ENCODE assay signal across 9 cellular contexts in genomic region chrX:132480581-132481203, GRCh38. TPM values are rescaled to one million over a fixed set of nuclear protein-coding genes. Genes with fewer than 3 reads are reported as not detected.
A peak's percentile ranks its signal among the peaks of the same experiment; 100 is the strongest.
DNase-seq lines count a peak whose midpoint lies in the region; ATAC-seq and TF ChIP-seq lines count a peak whose summit lies in the region.
"Had no signal": no experiment of that assay in that cellular context is flagged by ENCODE, and none has a peak within 500 bp of the region (broad histone marks: within the 10 kb centered on the region; RNA-seq: fewer than 3 reads in every experiment).

No MANE protein-coding gene starts in this region.

- no peaks in the 10 kb centered on the region for H3K27me3 Mint-ChIP-seq in activated T-helper 17 cell treated with anti-CD3 and anti-CD28 coated beads, Interleukin-2, amount 50 U/mL, for 72 hours

- H3K4me1 Mint-ChIP-seq in activated T-helper 17 cell treated with anti-CD3 and anti-CD28 coated beads, Interleukin-2, amount 50 U/mL, for 72 hours, result no peaks in the 10 kb centered on the region

- in situ Hi-C loops in G401 (cut with HindIII; ENCODE audit: low sequenced_read_pairs), result no loop called here

- TF ChIP-seq CTCF in C4-2B (conservative IDR thresholded peaks at IDR 0.05), result no peak
- no peak for TF ChIP-seq CTCF in foreskin fibroblast (IDR thresholded peaks at IDR 0.05; ENCODE audit: low read depth, low read length)

- ATAC-seq in GM18907 (IDR thresholded peaks at IDR 0.05; ENCODE audit: unreplicated experiment) (peak; percentile 92), HG03066 (IDR thresholded peaks at IDR 0.05; ENCODE audit: low read depth, unreplicated experiment) (peak; percentile 87), sciatic nerve (peak; percentile 73)
- ATAC-seq in activated T-helper 17 cell treated with anti-CD3 and anti-CD28 coated beads, Interleukin-2, amount 50 U/mL, for 72 hours (replicated peaks), result peak; percentile 89
- ATAC-seq: Panc1 had no signal

- peak overlapping the region; percentile 58 for H3K27ac ChIP-seq in C4-2B

- H3K9me3 Mint-ChIP-seq in activated T-helper 17 cell treated with anti-CD3 and anti-CD28 coated beads, Interleukin-2, amount 50 U/mL, for 72 hours, result no peaks in the 10 kb centered on the region

- H3K36me3 Mint-ChIP-seq in activated T-helper 17 cell treated with anti-CD3 and anti-CD28 coated beads, Interleukin-2, amount 50 U/mL, for 72 hours (ENCODE audit: low read depth), result no peaks in the 10 kb centered on the region

- intact Hi-C loops in sciatic nerve (cut with DNase I), result no loop called here

- DNase-seq in NCI-H748 (lab: John Stamatoyannopoulos, UW; ENCODE audit: unreplicated experiment) (peak; percentile 91), foreskin fibroblast (peak; percentile 82 to 88), sciatic nerve (ENCODE audit: low spot score) (no peak), G401 (ENCODE audit: low spot score) (no peak)

- peak overlapping the region; percentile 90 for H3K4me3 Mint-ChIP-seq in activated T-helper 17 cell treated with anti-CD3 and anti-CD28 coated beads, Interleukin-2, amount 50 U/mL, for 72 hours

- peak overlapping the region; percentile 10 to 29 for H3K4me3 ChIP-seq in foreskin fibroblast (ENCODE audit: low read depth in 1 of 2, low read length in 2 of 2)

- peak overlapping the region; percentile 94 for H3K27ac Mint-ChIP-seq in activated T-helper 17 cell treated with anti-CD3 and anti-CD28 coated beads, Interleukin-2, amount 50 U/mL, for 72 hours

RNA-seq across cellular contexts. Expression of gene MBNL3, which starts 8.1 kb away (rescaled TPM):
- total RNA-seq in activated T-helper 17 cell treated with anti-CD3 and anti-CD28 coated beads, Interleukin-2, amount 50 U/mL, for 72 hours, result 10 to 100 TPM in 1 of 2 donors, 1 to 10 TPM in 1; 6.6 to 13.9 TPM
- total RNA-seq in sciatic nerve, result 22.6 TPM
- total RNA-seq in G401 (2014; rRNA removed; shearing (Covaris generic)), result 0.06 and 0.27 TPM in 2 replicates

Comparison
In these comparisons a context has a peak if more than half of its experiments do, and no peak if none do; other contexts are left out.
1. DNase-seq: peak in NCI-H748 (single experiment) and foreskin fibroblast (2 of 2); none in sciatic nerve (single experiment) and G401 (single experiment).
2. Peak in every context shown above with its lines, with median percentiles within 50 percentile points of each other: ATAC-seq.